10 cellular contexts compared by ENCODE assay signal in genomic region chr1:203916756-203917155, GRCh38.
"Had no signal": no experiment of that assay in that cellular context is flagged by ENCODE, and none has a peak within 500 bp of the region (broad histone marks: within the 10 kb centered on the region; RNA-seq: fewer than 3 reads in every experiment).

No MANE protein-coding gene starts in this region.

- DNase-seq: GM23248, GOT3, H7, HFFc6, KG1 had no signal

- H3K4me1 ChIP-seq: HAP-1 had no signal

- H3K9ac ChIP-seq: GM23248 had no signal

- ATAC-seq: HCT116, HepG2, K562 had no signal

- FAIRE-seq: HepG2, K562 had no signal

- H3K9me3 ChIP-seq: HAP-1 had no signal

- H3K27ac ChIP-seq: HL-60 had no signal

- H2AFZ ChIP-seq: GM23248 had no signal

- H3K4me3 ChIP-seq: GM23248, HAP-1, K562 had no signal

- H3K36me3 ChIP-seq: HAP-1 had no signal
